1 cellular context compared by ENCODE assay signal in genomic region chr7:2873686-2874551, GRCh38.
TF ChIP-seq lines count a peak whose summit lies in the region.

No MANE protein-coding gene starts in this region.

TF ChIP-seq in WTC11, 78 proteins besides CTCF, POLR2A, EP300 and RAD21 (continued from another document):
- TF ChIP-seq AFF4 (CRISPR knock-in tag; IDR thresholded peaks at IDR 0.05; ENCODE audit: borderline replicate concordance) (0 out of 2 replicates have a peak, but pooled peaks have one; percentile 33), JUN (CRISPR knock-in tag; IDR thresholded peaks at IDR 0.05) (no peak), ZNF425 (CRISPR knock-in tag; conservative IDR thresholded peaks at IDR 0.05) (peak; percentile 97), NR2C2 (CRISPR knock-in tag; IDR thresholded peaks at IDR 0.05) (peak; percentile 51; the same call in 1 of the 2 replicates), ZNF532 (CRISPR knock-in tag; IDR thresholded peaks at IDR 0.05; ENCODE audit: borderline replicate concordance) (peak; percentile 98), ZNF281 (CRISPR knock-in tag; IDR thresholded peaks at IDR 0.05) (0 out of 2 replicates have a peak, but pooled peaks have one; percentile 15), NFYB (CRISPR knock-in tag; conservative IDR thresholded peaks at IDR 0.05; ENCODE audit: low read depth) (peak; percentile 41; the same call in 1 of the 2 replicates), ARID4B (CRISPR knock-in tag; IDR thresholded peaks at IDR 0.05; ENCODE audit: borderline replicate concordance) (no peak), E2F4 (CRISPR knock-in tag; IDR thresholded peaks at IDR 0.05; ENCODE audit: borderline replicate concordance, low read depth) (no peak), ZNF671 (CRISPR knock-in tag; IDR thresholded peaks at IDR 0.05) (peak; percentile 99), ZNF396 (CRISPR knock-in tag; IDR thresholded peaks at IDR 0.05; ENCODE audit: borderline replicate concordance) (peak; percentile 14; the same call in 1 of the 2 replicates), ZNF423 (CRISPR knock-in tag; IDR thresholded peaks at IDR 0.05) (peak; percentile 70; the same call in 1 of the 2 replicates), MLX (CRISPR knock-in tag; IDR thresholded peaks at IDR 0.05) (peak; percentile 94), SMAD3 (CRISPR knock-in tag; IDR thresholded peaks at IDR 0.05; ENCODE audit: borderline replicate concordance) (0 out of 2 replicates have a peak, but pooled peaks have one; percentile 58), ESRRA (CRISPR knock-in tag; IDR thresholded peaks at IDR 0.05; ENCODE audit: borderline replicate concordance) (no peak), ZNF416 (CRISPR knock-in tag; IDR thresholded peaks at IDR 0.05) (peak; percentile 97), NFE2L1 (CRISPR knock-in tag; IDR thresholded peaks at IDR 0.05) (peak; percentile 50; the same call in 1 of the 2 replicates), NFATC4 (CRISPR knock-in tag; IDR thresholded peaks at IDR 0.05) (peak; percentile 99), CREM (CRISPR knock-in tag; IDR thresholded peaks at IDR 0.05) (peak; percentile 87; the same call in 1 of the 2 replicates), ZNF138 (CRISPR knock-in tag; conservative IDR thresholded peaks at IDR 0.05) (0 out of 2 replicates have a peak, but pooled peaks have one; percentile 33), AR (CRISPR knock-in tag; IDR thresholded peaks at IDR 0.05) (peak; percentile 99), FOXP4 (CRISPR knock-in tag; IDR thresholded peaks at IDR 0.05) (no peak), TP53 (CRISPR knock-in tag; IDR thresholded peaks at IDR 0.05) (peak; percentile 73; the same call in 1 of the 2 replicates), SP1 (CRISPR knock-in tag; conservative IDR thresholded peaks at IDR 0.05) (peak; percentile 42; the same call in 1 of the 2 replicates)
